Comparison of ENCODE assay signal across 18 cellular contexts in genomic region chr20:21156266-21156665, GRCh38. TPM values are rescaled to one million over a fixed set of nuclear protein-coding genes. Genes with fewer than 3 reads are reported as not detected.
DNase-seq lines count a peak whose midpoint lies in the region; ATAC-seq and TF ChIP-seq lines count a peak whose summit lies in the region.
"Had no signal": no experiment of that assay in that cellular context is flagged by ENCODE, and none has a peak within 500 bp of the region (broad histone marks: within the 10 kb centered on the region; RNA-seq: fewer than 3 reads in every experiment).

No MANE protein-coding gene starts in this region.

- no peaks in the 10 kb centered on the region for H3K9me3 Mint-ChIP-seq in Caco-2 (ENCODE audit: unreplicated experiment)
- H3K9me3 Mint-ChIP-seq: immature natural killer cell had no signal

- TF ChIP-seq POLR2A in IMR-90 (IDR thresholded peaks at IDR 0.05; ENCODE audit: low read depth, low read length) = no peak

- H3K27ac ChIP-seq in IMR-90 (ENCODE audit: insufficient read depth, low read length) (no peak overlapping the region), mammary epithelial cell (ENCODE audit: insufficient read depth, low read depth, low read length) (no peak overlapping the region), OCI-LY7 (ENCODE audit: low read depth, low read length, poor library complexity, severe bottlenecking) (no peak overlapping the region)
- H3K27ac ChIP-seq: dorsolateral prefrontal cortex, gastroesophageal sphincter, pancreas had no signal

- peaks cover 6% of the 10 kb centered on the region for H3K36me3 Mint-ChIP-seq in Caco-2 (ENCODE audit: insufficient read depth, unreplicated experiment)
- H3K36me3 Mint-ChIP-seq: mesothelial cell of epicardium had no signal

- DNase-seq in AG08395 (ENCODE audit: low spot score) = peak; percentile 54
- DNase-seq in IMR-90 = peak; percentile 77
- DNase-seq in mammary epithelial cell = peak; percentile 16
- DNase-seq in kidney epithelial cell (ENCODE audit: low read depth) = peak; percentile 2
- no peak for DNase-seq in NCI-H345 (lab: John Stamatoyannopoulos, UW)
- DNase-seq in Caco-2 = no peak
- no peak for DNase-seq in OCI-LY7 (ENCODE audit: low spot score)
- no peak for DNase-seq in NCI-H526 (lab: John Stamatoyannopoulos, UW)
- DNase-seq: activated CD4-positive, alpha-beta T cell treated with anti-CD3 and anti-CD28 coated beads, Interleukin-2, amount 50 U/mL, for 4 hours; anterior cingulate cortex; DMS 273 treated with DMSO at 0.1 percent for 48 hours; dorsolateral prefrontal cortex; immature natural killer cell; pancreas; Right ventricle myocardium superior; stimulated activated CD4-positive, alpha-beta T cell treated with anti-CD3 and anti-CD28 coated beads, Interleukin-12 subunit alpha, Interleukin-12 subunit beta, amount 100 ng/mL, for 4 hours had no signal

- TF ChIP-seq CTCF in IMR-90 (conservative IDR thresholded peaks at IDR 0.05; ENCODE audit: low read depth, low read length) (no peak), mammary epithelial cell (conservative IDR thresholded peaks at IDR 0.05 in 1 of 2, IDR thresholded peaks at IDR 0.05 in 1 of 2; ENCODE audit: extremely low read depth in 1 of 2, insufficient read depth in 1 of 2, low read depth in 1 of 2, low read length in 2 of 2) (no peak), kidney epithelial cell (IDR thresholded peaks at IDR 0.05; ENCODE audit: insufficient read depth, low read length, poor library complexity, severe bottlenecking) (no peak), Caco-2 (IDR thresholded peaks at IDR 0.05; ENCODE audit: insufficient read depth in 1 of 2, low read depth in 1 of 2, low read length in 1 of 2, severe bottlenecking in 1 of 2, unreplicated experiment in 1 of 2) (no peak), OCI-LY7 (conservative IDR thresholded peaks at IDR 0.05; ENCODE audit: low read length) (no peak)

- peak overlapping the region in 1 of 2 experiments; percentile 9; a peak in 1 of 4 replicates for H4K8ac ChIP-seq in IMR-90 (ENCODE audit: low read depth in 2 of 2, low read length in 2 of 2)

- no peak overlapping the region for H3K27ac Mint-ChIP-seq in Caco-2 (ENCODE audit: unreplicated experiment)
- H3K27ac Mint-ChIP-seq: immature natural killer cell, mesothelial cell of epicardium had no signal

- CTCF ChIA-PET in IMR-90 (lab: Yijun Ruan, JAX) = interaction anchor here (0.6 kb wide), 1 partner anchor 58 kb away, joined by 3 read pairs; no protein-coding TSS in a partner anchor
- CTCF ChIA-PET in mammary epithelial cell (lab: Charles Lee; ENCODE audit: low non-redundant PET) = no interaction called here
- CTCF ChIA-PET in Caco-2 (lab: Charles Lee) = no interaction called here
- CTCF ChIA-PET in OCI-LY7 (lab: Charles Lee; ENCODE audit: unreplicated experiment) = no interaction called here

- no peak overlapping the region for H4K91ac ChIP-seq in IMR-90 (ENCODE audit: insufficient read depth, low read depth, low read length)

- no peaks in the 10 kb centered on the region for H3K4me1 Mint-ChIP-seq in Caco-2 (ENCODE audit: low read depth, unreplicated experiment)
- H3K4me1 Mint-ChIP-seq: immature natural killer cell, mesothelial cell of epicardium had no signal

- dilution Hi-C loops in IMR-90 (cut with HindIII; ENCODE audit: low sequenced_read_pairs, unreplicated experiment) (no loop called here), mammary epithelial cell (cut with HindIII; ENCODE audit: low sequenced_read_pairs) (no loop called here)

- H3K56ac ChIP-seq in IMR-90 (ENCODE audit: extremely low read depth, insufficient read depth, low read length) = no peak overlapping the region

- H3K9ac ChIP-seq in IMR-90 (ENCODE audit: low read depth, low read length) (no peak overlapping the region), mammary epithelial cell (ENCODE audit: insufficient read depth, low read length) (no peak overlapping the region)

- no peak overlapping the region for H2BK120ac ChIP-seq in IMR-90 (ENCODE audit: low read depth, low read length)

- ATAC-seq in IMR-90 (ENCODE audit: low read depth) = peak; percentile 92
- ATAC-seq: gastroesophageal sphincter, pancreas had no signal

- no peaks in the 10 kb centered on the region for H3K79me2 ChIP-seq in mammary epithelial cell (ENCODE audit: insufficient read depth, low read length)
- no peaks in the 10 kb centered on the region for H3K79me2 ChIP-seq in OCI-LY7 (ENCODE audit: insufficient read depth, low read depth, low read length)

- no peak overlapping the region for H2AFZ ChIP-seq in IMR-90 (replicated peaks; ENCODE audit: low read length, poor library complexity)
- no peak overlapping the region for H2AFZ ChIP-seq in mammary epithelial cell (ENCODE audit: low read depth, low read length)
- no peak overlapping the region for H2AFZ ChIP-seq in OCI-LY7 (ENCODE audit: low read length)

- no peaks in the 10 kb centered on the region for H3K79me1 ChIP-seq in IMR-90 (ENCODE audit: low read depth in 1 of 2, low read length in 2 of 2)

- H3K4me1 ChIP-seq in IMR-90 (ENCODE audit: control insufficient read depth, insufficient read depth, low read length) (peaks cover 6% of the 10 kb centered on the region), mammary epithelial cell (ENCODE audit: insufficient read depth, low read length) (no peaks in the 10 kb centered on the region), Caco-2 (no peaks in the 10 kb centered on the region), OCI-LY7 (ENCODE audit: insufficient read depth, low read length, poor library complexity, severe bottlenecking) (peaks cover 29% of the 10 kb centered on the region)
- H3K4me1 ChIP-seq: gastroesophageal sphincter, pancreas had no signal

- H2BK5ac ChIP-seq in IMR-90 (ENCODE audit: low read depth, low read length, poor library complexity, severe bottlenecking) = no peak overlapping the region

- no peak overlapping the region for H2BK15ac ChIP-seq in IMR-90 (ENCODE audit: low read depth, low read length)

- H3K27me3 ChIP-seq in IMR-90 (ENCODE audit: control insufficient read depth, insufficient read depth, low read length) (no peaks in the 10 kb centered on the region), mammary epithelial cell (ENCODE audit: insufficient read depth, low read length) (no peaks in the 10 kb centered on the region), kidney epithelial cell (ENCODE audit: control insufficient read depth, insufficient read depth, low read length) (no peaks in the 10 kb centered on the region), Caco-2 (replicated peaks; ENCODE audit: control insufficient read depth, insufficient read depth, low read length) (no peaks in the 10 kb centered on the region)
- H3K27me3 ChIP-seq: dorsolateral prefrontal cortex, gastroesophageal sphincter, pancreas had no signal

- H3K23ac ChIP-seq in IMR-90 (ENCODE audit: low read depth, low read length) = no peak overlapping the region

- no peaks in the 10 kb centered on the region for H3K9me2 ChIP-seq in OCI-LY7 (ENCODE audit: insufficient read depth, low read length)

- H3K27me3 Mint-ChIP-seq in Caco-2 (ENCODE audit: insufficient read depth, unreplicated experiment) = no peaks in the 10 kb centered on the region

- no peak overlapping the region for H3K4ac ChIP-seq in IMR-90 (ENCODE audit: low read depth, low read length)

- H3K36me3 ChIP-seq in IMR-90 (ENCODE audit: control insufficient read depth, insufficient read depth, low read length) = no peaks in the 10 kb centered on the region
- no peaks in the 10 kb centered on the region for H3K36me3 ChIP-seq in mammary epithelial cell (ENCODE audit: insufficient read depth, low read length)
- no peaks in the 10 kb centered on the region for H3K36me3 ChIP-seq in kidney epithelial cell (ENCODE audit: control insufficient read depth, insufficient read depth, low read length)
- no peaks in the 10 kb centered on the region for H3K36me3 ChIP-seq in Caco-2 (ENCODE audit: control insufficient read depth, insufficient read depth, low read length)
- H3K36me3 ChIP-seq in OCI-LY7 (ENCODE audit: insufficient read depth, low read length) = peaks cover 6% of the 10 kb centered on the region

- H3K9me3 ChIP-seq in IMR-90 (ENCODE audit: control insufficient read depth, insufficient read depth, low read length) = no peaks in the 10 kb centered on the region
- H3K9me3 ChIP-seq in mammary epithelial cell (replicated peaks; ENCODE audit: insufficient read depth, low read length) = no peaks in the 10 kb centered on the region
- H3K9me3 ChIP-seq in Caco-2 = no peaks in the 10 kb centered on the region
- H3K9me3 ChIP-seq in OCI-LY7 (ENCODE audit: low read length) = no peaks in the 10 kb centered on the region
- H3K9me3 ChIP-seq: gastroesophageal sphincter, pancreas had no signal

- intact Hi-C loops in IMR-90 (cut with micrococcal nuclease) (loop anchor here (1.0 kb wide), 1 partner anchor 27 kb away; no protein-coding TSS in a partner anchor), mammary epithelial cell (cut with micrococcal nuclease) (no loop called here), Caco-2 (cut with micrococcal nuclease; ENCODE audit: unreplicated experiment) (no loop called here), OCI-LY7 (cut with micrococcal nuclease; ENCODE audit: unreplicated experiment) (no loop called here)

- POLR2A ChIA-PET in IMR-90 (lab: Charles Lee; ENCODE audit: unreplicated experiment) = no interaction called here
- POLR2A ChIA-PET in Caco-2 (lab: Charles Lee) = no interaction called here
- POLR2A ChIA-PET in OCI-LY7 (lab: Charles Lee) = no interaction called here

- H3K4me3 Mint-ChIP-seq in Caco-2 (ENCODE audit: unreplicated experiment) = no peak overlapping the region
- H3K4me3 Mint-ChIP-seq: immature natural killer cell, mesothelial cell of epicardium had no signal

- no peak overlapping the region for H3K18ac ChIP-seq in IMR-90 (ENCODE audit: low read depth, low read length)

- no peak overlapping the region for H2AK5ac ChIP-seq in IMR-90 (ENCODE audit: low read depth, low read length)

- BruUV-seq in IMR-90 (replicated peaks; lab: Mats Ljungman, UMichigan) (no TSS peak), mammary epithelial cell (replicated peaks; lab: Mats Ljungman, UMichigan) (no TSS peak), Caco-2 (replicated peaks; lab: Mats Ljungman, UMichigan) (no TSS peak), OCI-LY7 (replicated peaks; lab: Mats Ljungman, UMichigan) (no TSS peak)

- H2AK9ac ChIP-seq in IMR-90 (replicated peaks; ENCODE audit: low read depth, low read length, poor library complexity) = no peak overlapping the region

- H3K4me3 ChIP-seq in IMR-90 (ENCODE audit: insufficient read depth, low read depth, low read length) = no peak overlapping the region
- H3K4me3 ChIP-seq in mammary epithelial cell (replicated peaks in 1 of 3; ENCODE audit: insufficient read depth in 1 of 3, low read depth in 2 of 3, low read length in 3 of 3) = no peak overlapping the region
- no peak overlapping the region for H3K4me3 ChIP-seq in kidney epithelial cell (ENCODE audit: low read depth, low read length)
- H3K4me3 ChIP-seq in Caco-2 (ENCODE audit: low read depth, low read length) = no peak overlapping the region
- H3K4me3 ChIP-seq in OCI-LY7 (ENCODE audit: low read depth, low read length, poor library complexity, severe bottlenecking) = no peak overlapping the region
- H3K4me3 ChIP-seq: dorsolateral prefrontal cortex, gastroesophageal sphincter, pancreas had no signal

- H3K14ac ChIP-seq in IMR-90 (replicated peaks; ENCODE audit: low read depth, low read length) = no peak overlapping the region

- peaks cover 9% of the 10 kb centered on the region for H3K9me1 ChIP-seq in IMR-90 (ENCODE audit: insufficient read depth, low read length)

- H2BK20ac ChIP-seq in IMR-90 (ENCODE audit: low read depth, low read length) = no peak overlapping the region

- no CpG with 5 or more reads among the region's 1 CpG for WGBS in IMR-90 (ENCODE audit: extremely low coverage in 2 of 2, insufficient read length in 1 of 2), 2 experiments
- 20% methylated on average over 1 of the region's 1 CpG for WGBS in mammary epithelial cell (ENCODE audit: low coverage, missing lambda C conversion rate)

- TF ChIP-seq RAD21 in IMR-90 (IDR thresholded peaks at IDR 0.05; ENCODE audit: low read length) = no peak

- in situ Hi-C loops in IMR-90 (cut with MboI; ENCODE audit: low sequenced_read_pairs) (no loop called here), mammary epithelial cell (cut with MboI; ENCODE audit: low sequenced_read_pairs in 2 of 2) (no loop called here)

- no peak overlapping the region for H4K5ac ChIP-seq in IMR-90 (ENCODE audit: low read depth, low read length)

- no peaks in the 10 kb centered on the region for H4K20me1 ChIP-seq in IMR-90 (ENCODE audit: insufficient read depth, low read length)
- H4K20me1 ChIP-seq in mammary epithelial cell (ENCODE audit: insufficient read depth, low read length) = no peaks in the 10 kb centered on the region
- H4K20me1 ChIP-seq in OCI-LY7 (ENCODE audit: insufficient read depth, low read length) = no peaks in the 10 kb centered on the region

- H3K4me2 ChIP-seq in IMR-90 (ENCODE audit: low read depth, low read length) (no peak overlapping the region), mammary epithelial cell (ENCODE audit: insufficient read depth, low read depth, low read length) (no peak overlapping the region), OCI-LY7 (ENCODE audit: low read length) (no peak overlapping the region)

RNA-seq across cellular contexts. Expression of gene KIZ, which starts 30.4 kb away (rescaled TPM):
- total RNA-seq in IMR-90 (2012; rRNA removed) (14.0 and 15.6 TPM in 2 replicates), mammary epithelial cell (10 to 100 TPM; 18.3 to 56.1 TPM), kidney epithelial cell (4.7 and 11.4 TPM in 2 replicates), Caco-2 (2022) (21.0 and 31.8 TPM in 2 replicates), OCI-LY7 (2022) (23.7 and 34.1 TPM in 2 replicates)
- polyA plus RNA-seq in IMR-90 (2012; rRNA removed) (7.8 and 9.9 TPM in 2 replicates), mammary epithelial cell (19.4 TPM)
- 6.5 and 12.2 TPM in 2 replicates for polyA plus RNA-seq in IMR-90 (2012; cell fraction: cytosol; rRNA removed)
- 21.5 and 38.9 TPM in 2 replicates for polyA plus RNA-seq in IMR-90 (2012; cell fraction: nucleus; rRNA removed; ENCODE audit: low replicate concordance)
- 7.8 TPM for polyA minus RNA-seq in mammary epithelial cell
- total RNA-seq in OCI-LY7 (2014; rRNA removed; shearing (Covaris generic)) = 16.0 and 21.6 TPM in 2 replicates

RNA-seq across cellular contexts. Expression of gene LINC00237, which starts 50.1 kb away (rescaled TPM):
- total RNA-seq in IMR-90 (2012; rRNA removed) = not detected in 2 replicates
- polyA plus RNA-seq in IMR-90 (2012; rRNA removed) = not detected in 2 replicates
- polyA plus RNA-seq in IMR-90 (2012; cell fraction: cytosol; rRNA removed) = not detected in 2 replicates
- polyA plus RNA-seq in IMR-90 (2012; cell fraction: nucleus; rRNA removed; ENCODE audit: low replicate concordance) = not detected in 2 replicates
- total RNA-seq in mammary epithelial cell = not detected
- not detected for polyA plus RNA-seq in mammary epithelial cell
- not detected for polyA minus RNA-seq in mammary epithelial cell
- total RNA-seq in kidney epithelial cell = not detected in 2 replicates
- 1.5 and 1.8 TPM in 2 replicates for total RNA-seq in Caco-2 (2022)
- not detected in 2 replicates for total RNA-seq in OCI-LY7 (2014; rRNA removed; shearing (Covaris generic))
- total RNA-seq in OCI-LY7 (2022) = not detected in 2 replicates
- total RNA-seq: gastroesophageal sphincter, mesothelial cell of epicardium, pancreas, Right ventricle myocardium superior had no signal

Comparison
In these comparisons a context has a peak if more than half of its experiments do, and no peak if none do; other contexts are left out.
1. DNase-seq: peak in AG08395 (single experiment), IMR-90 (single experiment), mammary epithelial cell (single experiment) and kidney epithelial cell (single experiment); none in NCI-H345 (single experiment), Caco-2 (0 of 2), OCI-LY7 (single experiment) and NCI-H526 (0 of 2).